ENCODE assay signal across 1 cellular context in genomic region chr20:21361266-21361665, GRCh38.
A peak's percentile ranks its signal among the peaks of the same experiment; 100 is the strongest.
TF ChIP-seq lines count a peak whose summit lies in the region.

No MANE protein-coding gene starts in this region.

TF ChIP-seq in HepG2, 621 proteins besides CTCF, POLR2A, EP300 and RAD21:
- TF ChIP-seq ZBTB43 (CRISPR knock-in tag; conservative IDR thresholded peaks at IDR 0.05) = no peak
- peak; percentile 25 for TF ChIP-seq RBM22 (optimal IDR thresholded peaks at IDR 0.05; ENCODE audit: low read length)
